In the genomic region with DNA sequence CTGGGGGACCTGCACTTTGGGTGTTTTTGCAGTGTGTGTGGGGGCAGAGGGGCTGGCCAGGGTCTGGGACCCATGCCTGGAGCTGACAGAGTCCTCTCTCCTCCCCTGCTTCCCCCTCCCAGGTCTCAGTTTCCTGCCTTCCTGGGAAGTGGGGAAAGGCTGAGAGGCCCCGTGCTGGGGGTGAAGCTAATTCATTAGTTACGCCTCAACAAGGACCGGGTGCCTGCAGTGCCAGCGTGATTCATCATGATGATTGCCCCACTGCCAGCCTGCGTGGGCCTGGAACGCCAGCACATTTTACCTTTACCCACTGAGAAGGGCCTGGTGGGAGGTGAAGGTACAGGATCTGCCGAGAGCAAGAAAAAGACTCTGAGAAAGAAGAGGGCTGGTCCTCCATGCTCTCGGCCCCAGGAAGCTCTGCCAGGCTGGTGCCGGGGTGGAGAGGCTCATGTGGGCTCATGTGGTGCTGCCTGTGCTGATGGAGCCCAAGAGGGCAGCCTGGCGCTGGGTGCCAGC, we compare ENCODE assay signal across 1 cellular context.
TF ChIP-seq lines count a peak whose summit lies in the region.

No MANE protein-coding gene starts in this region.

TF ChIP-seq in HEK293, 187 proteins besides CTCF, POLR2A, EP300 and RAD21 (continued from another document):
- peak; percentile 55 for TF ChIP-seq PRDM10 (tag by site-specific recombination; IDR thresholded peaks at IDR 0.05)
